ENCODE assay signal across 8 cellular contexts in the genomic region with DNA sequence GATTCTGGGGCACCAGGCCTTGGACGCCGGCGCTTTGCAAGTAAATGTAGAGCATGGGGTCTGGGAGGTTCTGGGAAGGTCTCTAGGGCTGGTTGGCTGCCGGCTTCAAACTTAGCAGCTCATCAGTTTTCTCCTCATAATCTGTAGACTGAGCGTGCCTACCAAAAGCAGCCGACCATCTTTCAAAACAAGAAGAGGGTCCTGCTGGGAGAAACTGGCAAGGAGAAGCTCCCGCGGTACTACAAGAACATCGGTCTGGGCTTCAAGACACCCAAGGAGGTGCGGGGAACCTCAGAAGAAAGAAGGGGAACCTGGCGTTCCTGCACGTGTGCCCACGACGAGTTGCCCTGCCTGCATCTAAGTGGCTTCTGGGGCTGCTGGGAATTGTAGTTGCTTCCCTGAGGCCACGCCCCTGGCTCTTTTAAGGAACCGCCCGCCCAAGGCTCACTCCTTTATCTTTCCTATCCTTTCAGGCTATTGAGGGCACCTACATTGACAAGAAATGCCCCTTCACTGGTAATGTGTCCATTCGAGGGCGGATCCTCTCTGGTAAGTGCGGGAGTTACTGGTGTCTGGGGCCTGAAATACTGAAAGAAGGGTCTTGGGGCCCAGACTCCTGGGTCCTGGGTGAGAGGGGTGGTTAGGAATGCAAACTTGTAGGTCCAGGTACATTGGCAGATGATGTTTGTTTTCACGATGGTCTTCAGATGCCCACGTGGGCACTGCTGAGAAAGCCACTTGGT. TPM values are rescaled to one million over a fixed set of nuclear protein-coding genes. Genes with fewer than 3 reads are reported as not detected.
DNase-seq lines count a peak whose midpoint lies in the region; TF ChIP-seq lines count a peak whose summit lies in the region.

No MANE protein-coding gene starts in this region.

- in situ Hi-C loops in KBM-7 (cut with MboI; ENCODE audit: low pct_unique_long_range_greater_than_20kb, low sequenced_read_pairs), result no loop called here

- H3K9me3 ChIP-seq in Caco-2, result no peaks in the 10 kb centered on the region

- intact Hi-C loops in Caco-2 (cut with micrococcal nuclease; ENCODE audit: unreplicated experiment), result no loop called here

- no peak for TF ChIP-seq CTCF in Caco-2 (IDR thresholded peaks at IDR 0.05; ENCODE audit: insufficient read depth in 1 of 2, low read depth in 1 of 2, low read length in 1 of 2, severe bottlenecking in 1 of 2, unreplicated experiment in 1 of 2)
- TF ChIP-seq CTCF in cardiac fibroblast (IDR thresholded peaks at IDR 0.05; ENCODE audit: low read depth, low read length), result no peak

- peaks cover 90% of the 10 kb centered on the region for H3K36me3 Mint-ChIP-seq in Caco-2 (ENCODE audit: insufficient read depth, unreplicated experiment)

- no peaks in the 10 kb centered on the region for H3K27me3 Mint-ChIP-seq in Caco-2 (ENCODE audit: insufficient read depth, unreplicated experiment)

- peak overlapping the region; percentile 98 for H3K27ac ChIP-seq in layer of hippocampus (ENCODE audit: low read depth, low read length)

- peaks cover 20% of the 10 kb centered on the region for H3K4me1 ChIP-seq in Caco-2

- no peaks in the 10 kb centered on the region for H3K9me3 Mint-ChIP-seq in Caco-2 (ENCODE audit: unreplicated experiment)

- peak in 1 of 2 experiments; percentile 62 for DNase-seq in Caco-2
- peak; percentile 82 for DNase-seq in KBM-7
- DNase-seq in T1000 (lab: John Stamatoyannopoulos, UW), result peak; percentile 29
- DNase-seq in cardiac fibroblast (ENCODE audit: low read depth in 2 of 2), result peak; percentile 70 to 71
- DNase-seq in stimulated activated CD4-positive, alpha-beta T cell treated with anti-CD3 and anti-CD28 coated beads, TNF-alpha, amount 100 ng/mL, for 4 hours (ENCODE audit: low read depth in 3 of 3), result peak in 2 of 3 experiments; percentile 53 to 58
- DNase-seq in retina, result no peak
- no peak for DNase-seq in cerebellum (ENCODE audit: low spot score)

- BruUV-seq in Caco-2 (replicated peaks; lab: Mats Ljungman, UMichigan), result no TSS peak

- POLR2A ChIA-PET in Caco-2 (lab: Charles Lee), result no interaction called here

- H3K36me3 ChIP-seq in Caco-2 (ENCODE audit: control insufficient read depth, insufficient read depth, low read length), result peaks cover 16% of the 10 kb centered on the region

- peaks cover 13% of the 10 kb centered on the region for H3K4me1 Mint-ChIP-seq in Caco-2 (ENCODE audit: low read depth, unreplicated experiment)

- CTCF ChIA-PET in Caco-2 (lab: Charles Lee), result interaction anchor here (1.5 to 2.1 kb wide), 2 partner anchors 16 to 50 kb away, joined by 4 to 9 read pairs; no protein-coding TSS in a partner anchor

- H3K27me3 ChIP-seq in Caco-2 (replicated peaks; ENCODE audit: control insufficient read depth, insufficient read depth, low read length) (no peaks in the 10 kb centered on the region), layer of hippocampus (ENCODE audit: control insufficient read depth, insufficient read depth, low read length) (no peaks in the 10 kb centered on the region)

- H3K4me3 Mint-ChIP-seq in Caco-2 (ENCODE audit: unreplicated experiment), result peak overlapping the region; percentile 98

- H3K4me3 ChIP-seq in Caco-2 (ENCODE audit: low read depth, low read length) (peak overlapping the region; percentile 93), cardiac fibroblast (replicated peaks in 1 of 2; ENCODE audit: low read depth in 2 of 2, low read length in 2 of 2) (peak overlapping the region; percentile 79 to 94)

- peak overlapping the region; percentile 99 for H3K27ac Mint-ChIP-seq in Caco-2 (ENCODE audit: unreplicated experiment)

RNA-seq across cellular contexts. Expression of gene RPS11, which starts 1.0 kb away (rescaled TPM):
- total RNA-seq in Caco-2 (2022) (2,065 and 2,191 TPM in 2 replicates), cerebellum (1,480 TPM)

RNA-seq across cellular contexts. Expression of gene RPL13A, which starts 9.8 kb away (rescaled TPM):
- total RNA-seq in Caco-2 (2022) (2,726 and 2,880 TPM in 2 replicates), cerebellum (1,311 TPM)

RNA-seq across cellular contexts. Expression of gene FCGRT, which starts 15.2 kb away (rescaled TPM):
- 135 and 136 TPM in 2 replicates for total RNA-seq in Caco-2 (2022)
- total RNA-seq in cerebellum, result 22.7 TPM

RNA-seq across cellular contexts. Expression of gene FLT3LG, which starts 23.2 kb away (rescaled TPM):
- total RNA-seq in Caco-2 (2022) (2.1 and 2.4 TPM in 2 replicates), cerebellum (0.36 TPM)

RNA-seq across cellular contexts. Expression of gene RCN3, which starts 30.6 kb away (rescaled TPM):
- total RNA-seq in Caco-2 (2022) (6.6 and 7.0 TPM in 2 replicates), cerebellum (3.3 TPM)

Comparison
In these comparisons a context has a peak if more than half of its experiments do, and no peak if none do; other contexts are left out.
1. DNase-seq: peak in KBM-7 (single experiment), T1000 (single experiment), cardiac fibroblast (2 of 2) and stimulated activated CD4-positive, alpha-beta T cell treated with anti-CD3 and anti-CD28 coated beads, TNF-alpha, amount 100 ng/mL, for 4 hours (2 of 3); none in retina (single experiment) and cerebellum (single experiment).